In genomic region chr3:25594007-25594502, GRCh38 we compare ENCODE assay signal across 8 cellular contexts.
A peak's percentile ranks its signal among the peaks of the same experiment; 100 is the strongest.
DNase-seq lines count a peak whose midpoint lies in the region; ATAC-seq and TF ChIP-seq lines count a peak whose summit lies in the region.

No MANE protein-coding gene starts in this region.

- CTCF ChIA-PET in HEK293 (lab: Yijun Ruan, JAX) = interaction anchor here (0.5 to 1.7 kb wide), 22 partner anchors 8 to 911 kb away, joined by 3 to 11 read pairs (median 4); no protein-coding TSS in a partner anchor
- CTCF ChIA-PET in mammary epithelial cell (lab: Charles Lee; ENCODE audit: low non-redundant PET) = interaction anchor here (0.6 kb wide), 3 partner anchors 8 to 914 kb away, joined by 3 read pairs; no protein-coding TSS in a partner anchor

- no TSS peak for BruUV-seq in mammary epithelial cell (replicated peaks; lab: Mats Ljungman, UMichigan)

- H3K36me3 ChIP-seq in HEK293 (ENCODE audit: control insufficient read depth in 2 of 2, insufficient read depth in 1 of 2, low read length in 2 of 2) (peaks cover 0 to 29% of the 10 kb centered on the region in 2 experiments; a peak in 1 of 3 replicates), mammary epithelial cell (ENCODE audit: insufficient read depth, low read length) (peaks cover 4% of the 10 kb centered on the region), upper lobe of left lung (peaks cover 0 to 27% (median 2%) of the 10 kb centered on the region in 4 donors)
- peaks cover 15% of the 10 kb centered on the region for H3K36me3 ChIP-seq in effector memory CD4-positive, alpha-beta T cell (ENCODE audit: control insufficient read depth, insufficient read depth, low read length)

- TF ChIP-seq CTCF in HEK293 (tag by site-specific recombination; IDR thresholded peaks at IDR 0.05) = no peak
- TF ChIP-seq CTCF in mammary epithelial cell (conservative IDR thresholded peaks at IDR 0.05 in 1 of 2, IDR thresholded peaks at IDR 0.05 in 1 of 2; ENCODE audit: extremely low read depth in 1 of 2, insufficient read depth in 1 of 2, low read depth in 1 of 2, low read length in 2 of 2) = peak; percentile 64 to 68
- peak; percentile 78 to 91 (median 80) for TF ChIP-seq CTCF in upper lobe of left lung (IDR thresholded peaks at IDR 0.05)

- H3K9ac ChIP-seq in mammary epithelial cell (ENCODE audit: insufficient read depth, low read length) = no peak overlapping the region

- H3K4me3 ChIP-seq in HEK293 (ENCODE audit: low read depth, low read length) = no peak overlapping the region
- no peak overlapping the region for H3K4me3 ChIP-seq in mammary epithelial cell (replicated peaks in 1 of 3; ENCODE audit: insufficient read depth in 1 of 3, low read depth in 2 of 3, low read length in 3 of 3)
- H3K4me3 ChIP-seq in upper lobe of left lung = no peak overlapping the region
- no peak overlapping the region for H3K4me3 ChIP-seq in effector memory CD4-positive, alpha-beta T cell (ENCODE audit: insufficient read depth, low read depth, low read length, poor library complexity, severe bottlenecking)

- peaks cover 7% of the 10 kb centered on the region for H3K36me3 Mint-ChIP-seq in activated T-cell treated with anti-CD3 and anti-CD28 coated beads, Interleukin-2, amount 50 U/mL, for 4 hours (ENCODE audit: insufficient read depth)
- H3K36me3 Mint-ChIP-seq in activated T-cell treated with anti-CD3 and anti-CD28 coated beads, Interleukin-2, amount 50 U/mL, for 24 hours (ENCODE audit: low read depth) = peaks cover 31% of the 10 kb centered on the region

- POLR2A ChIA-PET in HEK293 (lab: Yijun Ruan, JAX) = no interaction called here

- no peak for TF ChIP-seq POLR2A in upper lobe of left lung (IDR thresholded peaks at IDR 0.05)

- H3K27ac ChIP-seq in HEK293 (ENCODE audit: extremely low read depth, low read depth, low read length) = no peak overlapping the region
- H3K27ac ChIP-seq in mammary epithelial cell (ENCODE audit: insufficient read depth, low read depth, low read length) = no peak overlapping the region
- peak overlapping the region in 1 of 4 donors; percentile 27 for H3K27ac ChIP-seq in upper lobe of left lung
- H3K27ac ChIP-seq in effector memory CD4-positive, alpha-beta T cell (ENCODE audit: insufficient read depth, low read length, poor library complexity, severe bottlenecking) = no peak overlapping the region

- intact Hi-C loops in mammary epithelial cell (cut with micrococcal nuclease) = loop anchor here (1.0 to 10.0 kb wide), 6 partner anchors 61 to 820 kb away; partner anchors contain the start of gene RARB

- 0% methylated on average over 1 of the region's 1 CpG for WGBS in mammary epithelial cell (ENCODE audit: low coverage, missing lambda C conversion rate)
- WGBS in upper lobe of left lung, 2 donors = 0% methylated on average over 1 of the region's 1 CpG

- peaks cover 4% of the 10 kb centered on the region for H3K4me1 Mint-ChIP-seq in activated T-cell treated with anti-CD3 and anti-CD28 coated beads, Interleukin-2, amount 50 U/mL, for 4 hours (ENCODE audit: low read depth)
- H3K4me1 Mint-ChIP-seq in activated T-cell treated with anti-CD3 and anti-CD28 coated beads, Interleukin-2, amount 50 U/mL, for 24 hours (ENCODE audit: low read depth) = peaks cover 3% of the 10 kb centered on the region

- H3K4me1 ChIP-seq in HEK293 (ENCODE audit: control insufficient read depth, insufficient read depth, low read length) = no peaks in the 10 kb centered on the region
- H3K4me1 ChIP-seq in mammary epithelial cell (ENCODE audit: insufficient read depth, low read length) = peaks cover 4% of the 10 kb centered on the region
- peaks cover 15 to 43% (median 24%) of the 10 kb centered on the region in 4 donors for H3K4me1 ChIP-seq in upper lobe of left lung
- no peaks in the 10 kb centered on the region for H3K4me1 ChIP-seq in effector memory CD4-positive, alpha-beta T cell (ENCODE audit: control insufficient read depth, insufficient read depth, low read length, poor library complexity, severe bottlenecking)

- H3K4me2 ChIP-seq in mammary epithelial cell (ENCODE audit: insufficient read depth, low read depth, low read length) = no peak overlapping the region

- no peaks in the 10 kb centered on the region for H3K27me3 Mint-ChIP-seq in activated T-cell treated with anti-CD3 and anti-CD28 coated beads, Interleukin-2, amount 50 U/mL, for 4 hours (ENCODE audit: low read depth)
- no peaks in the 10 kb centered on the region for H3K27me3 Mint-ChIP-seq in activated T-cell treated with anti-CD3 and anti-CD28 coated beads, Interleukin-2, amount 50 U/mL, for 24 hours

- H3K79me2 ChIP-seq in mammary epithelial cell (ENCODE audit: insufficient read depth, low read length) = no peaks in the 10 kb centered on the region

- H3K27me3 ChIP-seq in mammary epithelial cell (ENCODE audit: insufficient read depth, low read length) (no peaks in the 10 kb centered on the region), upper lobe of left lung (no peaks in the 10 kb centered on the region)
- no peaks in the 10 kb centered on the region for H3K27me3 ChIP-seq in effector memory CD4-positive, alpha-beta T cell (replicated peaks; ENCODE audit: control insufficient read depth, insufficient read depth, low read length, poor library complexity, severe bottlenecking)

- in situ Hi-C loops in mammary epithelial cell (cut with MboI; ENCODE audit: low sequenced_read_pairs in 2 of 2) = loop anchor here (10.0 to 25.0 kb wide), 2 partner anchors 582 to 819 kb away; no protein-coding TSS in a partner anchor

- H2AFZ ChIP-seq in mammary epithelial cell (ENCODE audit: low read depth, low read length) = no peak overlapping the region

- H3K27ac Mint-ChIP-seq in activated T-cell treated with anti-CD3 and anti-CD28 coated beads, Interleukin-2, amount 50 U/mL, for 24 hours = no peak overlapping the region

- no peak overlapping the region for H3K4me3 Mint-ChIP-seq in activated T-cell treated with anti-CD3 and anti-CD28 coated beads, Interleukin-2, amount 50 U/mL, for 4 hours
- no peak overlapping the region for H3K4me3 Mint-ChIP-seq in activated T-cell treated with anti-CD3 and anti-CD28 coated beads, Interleukin-2, amount 50 U/mL, for 24 hours

- DNase-seq in activated T-cell treated with anti-CD3 and anti-CD28 coated beads, Interleukin-2, amount 50 U/mL, for 4 hours = no peak
- no peak for DNase-seq in activated T-cell treated with anti-CD3 and anti-CD28 coated beads, Interleukin-2, amount 50 U/mL, for 24 hours
- DNase-seq in NCI-H345 treated with DMSO at 0.1 percent for 48 hours (lab: John Stamatoyannopoulos, UW; ENCODE audit: unreplicated experiment) = peak; percentile 1
- DNase-seq in mammary epithelial cell = peak; percentile 58
- DNase-seq in kidney tubule cell (ENCODE audit: low spot score) = peak; percentile 67
- DNase-seq in upper lobe of left lung = no peak
- DNase-seq in effector memory CD4-positive, alpha-beta T cell = no peak

- peak; percentile 41 to 44 for ATAC-seq in activated T-cell treated with anti-CD3 and anti-CD28 coated beads, Interleukin-2, amount 50 U/mL, for 4 hours
- ATAC-seq in upper lobe of left lung (ENCODE audit: low FRiP score in 2 of 2) = peak; percentile 62 to 78

- no peaks in the 10 kb centered on the region for H3K9me3 Mint-ChIP-seq in activated T-cell treated with anti-CD3 and anti-CD28 coated beads, Interleukin-2, amount 50 U/mL, for 4 hours
- no peaks in the 10 kb centered on the region for H3K9me3 Mint-ChIP-seq in activated T-cell treated with anti-CD3 and anti-CD28 coated beads, Interleukin-2, amount 50 U/mL, for 24 hours

- H4K20me1 ChIP-seq in mammary epithelial cell (ENCODE audit: insufficient read depth, low read length) = no peaks in the 10 kb centered on the region

- H3K9me3 ChIP-seq in HEK293 (ENCODE audit: control insufficient read depth, insufficient read depth, low read depth, low read length) (no peaks in the 10 kb centered on the region), mammary epithelial cell (replicated peaks; ENCODE audit: insufficient read depth, low read length) (no peaks in the 10 kb centered on the region), upper lobe of left lung (no peaks in the 10 kb centered on the region)
- no peaks in the 10 kb centered on the region for H3K9me3 ChIP-seq in effector memory CD4-positive, alpha-beta T cell (ENCODE audit: control insufficient read depth, low read length)

- dilution Hi-C loops in mammary epithelial cell (cut with HindIII; ENCODE audit: low sequenced_read_pairs) = no loop called here

- no peak for TF ChIP-seq EP300 in upper lobe of left lung (IDR thresholded peaks at IDR 0.05)

TF ChIP-seq in HEK293, 187 proteins besides CTCF, POLR2A, EP300 and RAD21:
- TF ChIP-seq ZNF600 (tag by site-specific recombination; IDR thresholded peaks at IDR 0.05) (no peak), SP7 (tag by site-specific recombination; IDR thresholded peaks at IDR 0.05) (no peak), ZNF654 (tag by site-specific recombination; IDR thresholded peaks at IDR 0.05; ENCODE audit: low read depth) (peak; percentile 81), ZNF426 (tag by site-specific recombination; IDR thresholded peaks at IDR 0.05) (no peak), ZNF629 (tag by site-specific recombination; IDR thresholded peaks at IDR 0.05) (no peak), RBAK (tag by site-specific recombination; IDR thresholded peaks at IDR 0.05) (no peak), ZNF660 (tag by site-specific recombination; IDR thresholded peaks at IDR 0.05) (0 out of 2 replicates have a peak, but pooled peaks have one; percentile 11)

Comparison
In these comparisons a context has a peak if more than half of its experiments do, and no peak if none do; other contexts are left out.
1. DNase-seq: peak in NCI-H345 treated with DMSO at 0.1 percent for 48 hours (single experiment), mammary epithelial cell (single experiment) and kidney tubule cell (single experiment); none in activated T-cell treated with anti-CD3 and anti-CD28 coated beads, Interleukin-2, amount 50 U/mL, for 4 hours (single experiment), activated T-cell treated with anti-CD3 and anti-CD28 coated beads, Interleukin-2, amount 50 U/mL, for 24 hours (single experiment), upper lobe of left lung (0 of 2) and effector memory CD4-positive, alpha-beta T cell (0 of 3).